8 cellular contexts compared by ENCODE assay signal in the genomic region with DNA sequence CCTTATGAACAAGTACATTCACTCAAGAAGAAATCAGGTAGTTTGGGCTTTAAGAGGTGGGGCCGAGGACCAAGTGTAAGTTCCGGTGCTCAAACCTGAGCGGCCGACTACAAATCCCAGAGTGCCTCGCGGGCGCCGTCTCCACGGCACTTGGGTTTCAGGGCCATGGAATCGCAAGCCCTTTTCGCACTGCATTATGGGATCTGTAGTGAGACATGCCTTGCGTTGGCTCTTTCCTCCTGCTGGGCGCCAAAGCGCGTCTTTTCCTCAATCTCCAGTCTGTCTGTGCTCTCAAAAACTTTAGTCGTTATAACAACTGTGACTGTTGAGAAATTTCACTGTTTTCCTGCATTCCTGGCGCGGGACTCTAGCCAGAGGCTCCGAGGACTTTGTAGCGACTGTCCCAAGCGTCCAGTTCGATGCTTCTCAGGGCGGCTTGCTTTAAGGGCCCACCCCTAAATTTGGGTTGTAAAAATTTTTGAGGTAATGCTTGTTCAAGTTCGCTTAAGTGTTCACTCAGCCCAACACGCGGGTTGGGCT.
DNase-seq lines count a peak whose midpoint lies in the region; ATAC-seq and TF ChIP-seq lines count a peak whose summit lies in the region.

No MANE protein-coding gene starts in this region.

- peak overlapping the region; percentile 81 for H3K4me3 ChIP-seq in AG09309 (ENCODE audit: control insufficient read depth, low read depth, low read length)

- ATAC-seq in GM19035 (IDR thresholded peaks at IDR 0.05; ENCODE audit: unreplicated experiment) (peak; percentile 77), HG03354 (IDR thresholded peaks at IDR 0.05; ENCODE audit: poor library complexity, severe bottlenecking, unreplicated experiment) (peak; percentile 76)
- ATAC-seq in central memory CD8-positive, alpha-beta T cell (replicated peaks; ENCODE audit: extremely low read depth, poor library complexity, severe bottlenecking), result peak; percentile 91

- H3K27me3 Mint-ChIP-seq in central memory CD8-positive, alpha-beta T cell, result no peaks in the 10 kb centered on the region

- H3K4me1 Mint-ChIP-seq in central memory CD8-positive, alpha-beta T cell, result peaks cover 52% of the 10 kb centered on the region

- H3K36me3 Mint-ChIP-seq in central memory CD8-positive, alpha-beta T cell (ENCODE audit: insufficient read depth), result peaks cover 13% of the 10 kb centered on the region

- TF ChIP-seq CTCF in AG09309 (IDR thresholded peaks at IDR 0.05; ENCODE audit: control insufficient read depth, insufficient read depth, low read depth, low read length, missing control alignments), result no peak

- H3K9me3 Mint-ChIP-seq in central memory CD8-positive, alpha-beta T cell, result no peaks in the 10 kb centered on the region

- peak overlapping the region; percentile 92 for H3K27ac Mint-ChIP-seq in central memory CD8-positive, alpha-beta T cell (ENCODE audit: low read depth)

- peak overlapping the region; percentile 95 for H3K4me3 Mint-ChIP-seq in central memory CD8-positive, alpha-beta T cell

- DNase-seq in AG09309 (ENCODE audit: low read depth), result peak; percentile 90
- peak; percentile 93 to 97 for DNase-seq in NCI-H446 (lab: John Stamatoyannopoulos, UW)
- peak; percentile 94 for DNase-seq in activated CD4-positive, CD25-positive, alpha-beta regulatory T cell treated with anti-CD3 and anti-CD28 coated beads, Interleukin-2, amount 50 U/mL, for 16 hours (ENCODE audit: low read depth, low spot score)
- peak; percentile 85 to 92 for DNase-seq in central memory CD8-positive, alpha-beta T cell (ENCODE audit: low spot score in 2 of 2)
- peak; percentile 99 for DNase-seq in iris pigment epithelial cell (ENCODE audit: low read depth)
- peak; percentile 97 for DNase-seq in smooth muscle cell of the brain vasculature (ENCODE audit: low read depth, low spot score)

Comparison
In these comparisons a context has a peak if more than half of its experiments do, and no peak if none do; other contexts are left out.
1. Peak in every context shown above with its lines: DNase-seq, ATAC-seq and H3K4me3 ChIP-seq.